In genomic region chr6:154954352-154954751, GRCh38 we compare ENCODE assay signal across 21 cellular contexts.
"Had no signal": no experiment of that assay in that cellular context is flagged by ENCODE, and none has a peak within 500 bp of the region (broad histone marks: within the 10 kb centered on the region; RNA-seq: fewer than 3 reads in every experiment).

No MANE protein-coding gene starts in this region.

- H3K27me3 ChIP-seq: ascending aorta, heart right ventricle, right atrium auricular region, tibial artery had no signal

- ATAC-seq: activated naive CD4-positive, alpha-beta T cell treated with anti-CD3 and anti-CD28 coated beads, Interleukin-2, amount 50 U/mL, for 72 hours; heart right ventricle; left colon; naive thymus-derived CD8-positive, alpha-beta T cell; psoas muscle; WTC11 had no signal

- FAIRE-seq: bronchial epithelial cell, urothelium cell line had no signal

- H3K4me1 ChIP-seq: ascending aorta, heart right ventricle, psoas muscle, right atrium auricular region, tibial artery had no signal

- H3K27me3 Mint-ChIP-seq: naive thymus-derived CD8-positive, alpha-beta T cell; stimulated activated naive CD8-positive, alpha-beta T cell treated with anti-CD3 and anti-CD28 coated beads, Interleukin-15, Interleukin-2, amounts not matched to agents 100 ng/mL and 50 ng/mL, for 24 hours had no signal

- DNase-seq: activated gamma-delta T cell treated with Interleukin-2 at 50 U/mL for 16 hours; activated T-cell treated with anti-CD3 and anti-CD28 coated beads, Interleukin-2, amount 50 U/mL, for 1 hour; cortex of kidney; heart right ventricle; islet precursor cell; left colon; naive thymus-derived CD8-positive, alpha-beta T cell; psoas muscle; stimulated activated CD4-positive, alpha-beta T cell treated with anti-CD3 and anti-CD28 coated beads, Interleukin-4, amount 100 ng/mL, for 4 hours; substantia nigra; T1000 had no signal

- H3K27ac Mint-ChIP-seq: stimulated activated naive CD8-positive, alpha-beta T cell treated with anti-CD3 and anti-CD28 coated beads, Interleukin-15, Interleukin-2, amounts not matched to agents 100 ng/mL and 50 ng/mL, for 24 hours; T-helper 1 cell treated with Interleukin-12 subunit alpha and Interleukin-12 subunit beta and Interleukin-4 antibody, amounts not matched to agents 30 μg/mL and 1 μg/mL, for 36 hours had no signal

- H3K27ac ChIP-seq: ascending aorta, epithelial cell of prostate, heart right ventricle, psoas muscle, right atrium auricular region, tibial artery had no signal

- H3K9me3 ChIP-seq: ascending aorta, heart right ventricle, psoas muscle, right atrium auricular region, tibial artery had no signal

- H3K9me3 Mint-ChIP-seq: naive thymus-derived CD8-positive, alpha-beta T cell; stimulated activated naive CD8-positive, alpha-beta T cell treated with anti-CD3 and anti-CD28 coated beads, Interleukin-15, Interleukin-2, amounts not matched to agents 100 ng/mL and 50 ng/mL, for 24 hours; WTC11 had no signal

- H3K4me3 Mint-ChIP-seq: naive thymus-derived CD8-positive, alpha-beta T cell; stimulated activated naive CD8-positive, alpha-beta T cell treated with anti-CD3 and anti-CD28 coated beads, Interleukin-15, Interleukin-2, amounts not matched to agents 100 ng/mL and 50 ng/mL, for 24 hours; T-helper 1 cell treated with Interleukin-12 subunit alpha and Interleukin-12 subunit beta and Interleukin-4 antibody, amounts not matched to agents 30 μg/mL and 1 μg/mL, for 36 hours; WTC11 had no signal

- H3K4me3 ChIP-seq: ascending aorta, heart right ventricle, psoas muscle, right atrium auricular region, tibial artery had no signal
